Comparison of ENCODE assay signal across 2 cellular contexts in the genomic region with DNA sequence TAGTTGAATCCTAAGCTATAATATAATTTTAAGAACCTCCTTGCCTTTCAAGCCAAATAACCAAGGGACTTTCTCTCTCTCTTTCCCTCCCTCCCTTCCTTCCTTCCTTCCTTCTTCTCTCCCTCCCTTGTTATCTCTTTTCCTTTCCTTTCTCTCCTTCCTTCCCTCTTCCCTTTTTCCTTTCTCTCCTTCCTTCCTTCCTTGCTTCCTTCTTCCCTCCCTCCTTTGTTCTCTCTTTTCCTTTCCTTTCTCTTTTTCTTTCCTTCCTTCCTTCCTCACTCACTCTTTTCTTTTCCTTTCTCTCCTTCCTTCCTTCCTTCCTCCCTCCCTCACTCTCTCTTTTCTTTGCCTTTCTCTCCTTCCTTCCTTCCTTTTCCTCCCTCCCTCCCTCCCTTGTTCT.
A peak's percentile ranks its signal among the peaks of the same experiment; 100 is the strongest.
TF ChIP-seq lines count a peak whose summit lies in the region.

No MANE protein-coding gene starts in this region.

TF ChIP-seq in WTC11, 78 proteins besides CTCF, POLR2A, EP300 and RAD21 (continued from another document):
- TF ChIP-seq ZNF512 (CRISPR knock-in tag; IDR thresholded peaks at IDR 0.05; ENCODE audit: borderline replicate concordance), result peak; percentile 74; the same call in 1 of the 2 replicates

TF ChIP-seq in K562, 482 proteins besides CTCF, POLR2A, EP300 and RAD21 (continued from another document):
- TF ChIP-seq HMBOX1 (IDR thresholded peaks at IDR 0.05), result no peak
- no peak for TF ChIP-seq FOXP1 (CRISPR knock-in tag; IDR thresholded peaks at IDR 0.05)
- TF ChIP-seq HBP1 (CRISPR knock-in tag; IDR thresholded peaks at IDR 0.05), result 0 out of 2 replicates have a peak, but pooled peaks have one; percentile 50
- TF ChIP-seq SLC30A9 (CRISPR knock-in tag; IDR thresholded peaks at IDR 0.05), result no peak
- peak; percentile 71 for TF ChIP-seq ZNF512 (tag; IDR thresholded peaks at IDR 0.05)
- TF ChIP-seq, protein P1, sequence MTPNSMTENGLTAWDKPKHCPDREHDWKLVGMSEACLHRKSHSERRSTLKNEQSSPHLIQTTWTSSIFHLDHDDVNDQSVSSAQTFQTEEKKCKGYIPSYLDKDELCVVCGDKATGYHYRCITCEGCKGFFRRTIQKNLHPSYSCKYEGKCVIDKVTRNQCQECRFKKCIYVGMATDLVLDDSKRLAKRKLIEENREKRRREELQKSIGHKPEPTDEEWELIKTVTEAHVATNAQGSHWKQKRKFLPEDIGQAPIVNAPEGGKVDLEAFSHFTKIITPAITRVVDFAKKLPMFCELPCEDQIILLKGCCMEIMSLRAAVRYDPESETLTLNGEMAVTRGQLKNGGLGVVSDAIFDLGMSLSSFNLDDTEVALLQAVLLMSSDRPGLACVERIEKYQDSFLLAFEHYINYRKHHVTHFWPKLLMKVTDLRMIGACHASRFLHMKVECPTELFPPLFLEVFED (CRISPR knock-in tag; conservative IDR thresholded peaks at IDR 0.05), result peak; percentile 60; the same call in 1 of the 2 replicates
- TF ChIP-seq ZFP1 (CRISPR knock-in tag; IDR thresholded peaks at IDR 0.05), result no peak
- TF ChIP-seq, protein P2, sequence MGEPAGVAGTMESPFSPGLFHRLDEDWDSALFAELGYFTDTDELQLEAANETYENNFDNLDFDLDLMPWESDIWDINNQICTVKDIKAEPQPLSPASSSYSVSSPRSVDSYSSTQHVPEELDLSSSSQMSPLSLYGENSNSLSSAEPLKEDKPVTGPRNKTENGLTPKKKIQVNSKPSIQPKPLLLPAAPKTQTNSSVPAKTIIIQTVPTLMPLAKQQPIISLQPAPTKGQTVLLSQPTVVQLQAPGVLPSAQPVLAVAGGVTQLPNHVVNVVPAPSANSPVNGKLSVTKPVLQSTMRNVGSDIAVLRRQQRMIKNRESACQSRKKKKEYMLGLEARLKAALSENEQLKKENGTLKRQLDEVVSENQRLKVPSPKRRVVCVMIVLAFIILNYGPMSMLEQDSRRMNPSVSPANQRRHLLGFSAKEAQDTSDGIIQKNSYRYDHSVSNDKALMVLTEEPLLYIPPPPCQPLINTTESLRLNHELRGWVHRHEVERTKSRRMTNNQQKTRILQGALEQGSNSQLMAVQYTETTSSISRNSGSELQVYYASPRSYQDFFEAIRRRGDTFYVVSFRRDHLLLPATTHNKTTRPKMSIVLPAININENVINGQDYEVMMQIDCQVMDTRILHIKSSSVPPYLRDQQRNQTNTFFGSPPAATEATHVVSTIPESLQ (CRISPR knock-in tag; IDR thresholded peaks at IDR 0.05), result no peak
